Comparison of ENCODE assay signal across 8 cellular contexts in the genomic region with DNA sequence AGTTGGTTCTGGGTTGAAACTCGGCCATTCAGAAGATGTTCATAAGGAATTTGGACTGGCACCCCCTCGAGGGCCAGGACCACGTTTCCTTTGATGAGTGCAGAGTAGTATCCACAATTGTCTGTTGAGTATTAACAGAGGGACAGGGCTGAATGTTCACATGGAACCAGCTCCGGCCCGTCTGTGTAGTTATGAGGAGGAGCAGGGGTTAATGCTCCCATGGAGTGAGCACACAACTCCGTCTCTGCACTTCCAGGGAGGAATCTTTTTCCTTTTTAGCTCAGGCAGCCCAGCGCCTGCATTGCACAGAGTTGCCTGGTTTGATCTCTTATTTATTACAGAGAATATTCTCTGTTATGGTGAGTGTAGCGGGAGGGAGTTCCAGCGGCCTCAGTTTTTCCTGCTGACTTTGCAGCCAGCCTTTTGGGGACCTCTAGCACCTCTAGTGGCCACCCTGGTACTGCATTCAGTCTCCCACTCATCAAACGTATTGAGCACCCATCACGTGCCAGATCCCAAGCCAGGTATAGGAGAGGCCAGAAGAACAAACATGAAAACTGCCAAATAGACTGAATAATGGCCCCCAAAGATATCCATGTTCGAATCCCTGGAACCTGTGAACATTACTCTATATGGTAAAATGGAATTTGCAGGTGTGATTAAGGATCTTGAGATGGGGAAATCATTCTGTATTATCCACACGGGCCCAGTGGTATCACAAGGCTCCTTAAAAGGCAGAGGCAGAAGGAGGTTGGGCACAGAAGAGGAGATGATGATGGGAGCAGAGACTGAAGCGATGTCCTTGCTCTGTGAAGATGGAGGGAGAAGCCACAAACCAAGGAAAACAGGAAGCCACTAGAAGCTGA.
DNase-seq lines count a peak whose midpoint lies in the region; ATAC-seq, FAIRE-seq and TF ChIP-seq lines count a peak whose summit lies in the region.

No MANE protein-coding gene starts in this region.

- DNase-seq in GM18507 (ENCODE audit: extremely low spot score, insufficient read length, low read depth) (peak; percentile 15), NCI-H345 (lab: John Stamatoyannopoulos, UW) (peak; percentile 51), ecto neural progenitor cell (ENCODE audit: low spot score) (peak; percentile 76), medulla oblongata (ENCODE audit: extremely low spot score) (peak; percentile 67)
- peak; percentile 51 to 62 for DNase-seq in activated CD4-positive, alpha-beta T cell treated with anti-CD3 and anti-CD28 coated beads, Interleukin-2, amount 50 U/mL, for 4 hours
- DNase-seq in stimulated activated CD8-positive, alpha-beta memory T cell treated with anti-CD3 and anti-CD28 coated beads, Interleukin-15, amount 100 ng/mL, for 48 hours (ENCODE audit: low read depth in 2 of 2) = peak; percentile 39 to 40

- H3K27ac ChIP-seq in 22Rv1 = no peak overlapping the region

- ATAC-seq in GM18861 (IDR thresholded peaks at IDR 0.05; ENCODE audit: unreplicated experiment) = no peak

- peak; percentile 97 for TF ChIP-seq CTCF in 22Rv1 (IDR thresholded peaks at IDR 0.05)

- peak; percentile 72 for FAIRE-seq in GM18507 (lab: Jason Lieb, UNC)

Comparison
In these comparisons a context has a peak if more than half of its experiments do, and no peak if none do; other contexts are left out.
1. DNase-seq: peak in every context shown above with its lines; median percentile 76 in ecto neural progenitor cell; 67 in medulla oblongata; 56 in activated CD4-positive, alpha-beta T cell treated with anti-CD3 and anti-CD28 coated beads, Interleukin-2, amount 50 U/mL, for 4 hours; 51 in NCI-H345; 40 in stimulated activated CD8-positive, alpha-beta memory T cell treated with anti-CD3 and anti-CD28 coated beads, Interleukin-15, amount 100 ng/mL, for 48 hours; 15 in GM18507.